ENCODE assay signal across 8 cellular contexts in the genomic region with DNA sequence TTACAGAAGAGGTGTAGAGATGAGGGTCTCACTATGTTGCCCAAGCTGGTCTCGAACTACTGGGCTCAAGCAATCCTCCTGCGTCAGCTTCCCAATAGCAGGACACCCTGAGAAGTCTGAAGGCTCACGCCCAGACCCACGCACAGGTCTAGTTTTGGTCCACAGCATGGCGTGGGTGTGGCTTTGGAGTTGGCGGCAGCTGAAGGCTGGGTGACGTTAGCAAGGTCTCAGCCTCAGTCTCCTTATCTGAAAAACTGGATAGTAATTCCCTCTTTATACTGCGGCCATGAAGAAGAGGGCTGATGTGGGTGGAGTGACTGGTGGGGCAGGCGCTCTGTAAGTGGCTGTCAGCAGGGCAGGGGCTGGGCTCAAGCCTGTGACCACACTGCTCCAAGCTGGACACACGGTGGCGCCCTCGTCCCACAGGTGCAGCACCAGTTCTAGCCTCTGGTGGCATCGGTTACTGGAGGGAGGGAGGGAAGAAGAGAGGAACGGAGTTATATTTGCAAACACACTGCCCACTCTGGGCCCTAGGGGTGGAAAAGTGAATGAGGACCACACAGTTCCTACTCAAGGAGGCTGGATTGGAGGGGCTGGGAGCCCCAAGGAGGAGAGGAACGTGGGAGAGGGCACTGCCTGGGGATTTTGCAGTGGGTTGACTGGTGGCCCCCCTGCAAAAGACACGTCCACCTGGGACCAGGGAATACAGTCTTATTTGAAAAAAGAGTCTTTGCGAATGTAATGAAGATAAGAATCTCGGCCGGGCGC. TPM values are rescaled to one million over a fixed set of nuclear protein-coding genes. Genes with fewer than 3 reads are reported as not detected.
DNase-seq lines count a peak whose midpoint lies in the region; ATAC-seq and TF ChIP-seq lines count a peak whose summit lies in the region.

No MANE protein-coding gene starts in this region.

- no peak overlapping the region for H3K4me3 ChIP-seq in Loucy (ENCODE audit: low read length, poor library complexity, severe bottlenecking)
- H3K4me3 ChIP-seq in fibroblast of the aortic adventitia (ENCODE audit: low read depth, low read length), result peak overlapping the region; percentile 49
- peak overlapping the region in 1 of 2 experiments; percentile 2 for H3K4me3 ChIP-seq in neutrophil (ENCODE audit: low read depth in 1 of 2, low read length in 1 of 2)

- peak; percentile 95 for TF ChIP-seq CTCF in Loucy (conservative IDR thresholded peaks at IDR 0.05; ENCODE audit: low read length)
- TF ChIP-seq CTCF in fibroblast of the aortic adventitia (IDR thresholded peaks at IDR 0.05; ENCODE audit: insufficient read depth, low read length), result peak; percentile 92
- TF ChIP-seq CTCF in neutrophil (IDR thresholded peaks at IDR 0.05), result peak; percentile 98

- no peak overlapping the region for H3K9ac ChIP-seq in Loucy (ENCODE audit: low read depth, low read length, poor library complexity, severe bottlenecking)

- H3K9me3 Mint-ChIP-seq in activated T-helper 2 cell treated with anti-CD3 and anti-CD28 coated beads, Interferon-gamma antibody, Interleukin-2, Interleukin-4, amounts not matched to agents 10 μg/mL and 5 μg/mL and 100 μg/mL, durations not matched to agents 14 hours and 24 hours and 36 hours, result no peaks in the 10 kb centered on the region

- intact Hi-C loops in activated T-helper 2 cell treated with anti-CD3 and anti-CD28 coated beads, Interferon-gamma antibody, Interleukin-2, Interleukin-4, amounts not matched to agents 10 μg/mL and 5 μg/mL and 100 μg/mL, durations not matched to agents 14 hours and 24 hours and 36 hours (cut with micrococcal nuclease), result loop anchor here (1.0 kb wide), 2 partner anchors 29 to 54 kb away; no protein-coding TSS in a partner anchor

- H4K20me1 ChIP-seq in Loucy (ENCODE audit: insufficient read depth, low read length, poor library complexity, severe bottlenecking), result no peaks in the 10 kb centered on the region

- no peaks in the 10 kb centered on the region for H3K36me3 Mint-ChIP-seq in activated T-helper 2 cell treated with anti-CD3 and anti-CD28 coated beads, Interferon-gamma antibody, Interleukin-2, Interleukin-4, amounts not matched to agents 10 μg/mL and 5 μg/mL and 100 μg/mL, durations not matched to agents 14 hours and 24 hours and 36 hours (ENCODE audit: low read depth)

- no peaks in the 10 kb centered on the region for H3F3A ChIP-seq in Loucy (ENCODE audit: low read depth)

- no peaks in the 10 kb centered on the region for H3K36me3 ChIP-seq in Loucy (ENCODE audit: insufficient read depth, low read length)
- H3K36me3 ChIP-seq in neutrophil, result no peaks in the 10 kb centered on the region

- peak overlapping the region; percentile 48 for H3K4me2 ChIP-seq in Loucy (ENCODE audit: low read depth, low read length, poor library complexity, severe bottlenecking)

- no peaks in the 10 kb centered on the region for H3K9me2 ChIP-seq in Loucy (replicated peaks; ENCODE audit: low read depth, low read length)

- no peak overlapping the region for H3K27ac ChIP-seq in neutrophil

- no peaks in the 10 kb centered on the region for H3K79me2 ChIP-seq in Loucy (ENCODE audit: insufficient read depth, low read length)

- no peak overlapping the region for H2AFZ ChIP-seq in Loucy (ENCODE audit: low read length)

- H3K9me3 ChIP-seq in Loucy (ENCODE audit: insufficient read depth, low read depth, low read length), result no peaks in the 10 kb centered on the region
- no peaks in the 10 kb centered on the region for H3K9me3 ChIP-seq in neutrophil

- H3K4me1 Mint-ChIP-seq in activated T-helper 2 cell treated with anti-CD3 and anti-CD28 coated beads, Interferon-gamma antibody, Interleukin-2, Interleukin-4, amounts not matched to agents 10 μg/mL and 5 μg/mL and 100 μg/mL, durations not matched to agents 14 hours and 24 hours and 36 hours (ENCODE audit: low read depth), result peaks cover 40% of the 10 kb centered on the region

- no peak overlapping the region for H3K4me3 Mint-ChIP-seq in activated T-helper 2 cell treated with anti-CD3 and anti-CD28 coated beads, Interferon-gamma antibody, Interleukin-2, Interleukin-4, amounts not matched to agents 10 μg/mL and 5 μg/mL and 100 μg/mL, durations not matched to agents 14 hours and 24 hours and 36 hours (ENCODE audit: low read depth)

- H3K4me1 ChIP-seq in Loucy (ENCODE audit: insufficient read depth, low read length, poor library complexity, severe bottlenecking) (peaks cover 19% of the 10 kb centered on the region), neutrophil (ENCODE audit: control insufficient read depth in 1 of 2, insufficient read depth in 1 of 2, low read depth in 1 of 2, low read length in 1 of 2) (peaks cover 14% of the 10 kb centered on the region in 2 experiments)

- H3K27me3 ChIP-seq in Loucy (ENCODE audit: insufficient read depth, low read length, poor library complexity, severe bottlenecking), result no peaks in the 10 kb centered on the region
- peaks cover 40% of the 10 kb centered on the region for H3K27me3 ChIP-seq in neutrophil

- H3K27me3 Mint-ChIP-seq in activated T-helper 2 cell treated with anti-CD3 and anti-CD28 coated beads, Interferon-gamma antibody, Interleukin-2, Interleukin-4, amounts not matched to agents 10 μg/mL and 5 μg/mL and 100 μg/mL, durations not matched to agents 14 hours and 24 hours and 36 hours (ENCODE audit: low read depth), result peaks cover 14% of the 10 kb centered on the region

- ATAC-seq in GM21737 (IDR thresholded peaks at IDR 0.05; ENCODE audit: unreplicated experiment), result peak; percentile 64

- peak overlapping the region; percentile 56 for H3K27ac Mint-ChIP-seq in activated T-helper 2 cell treated with anti-CD3 and anti-CD28 coated beads, Interferon-gamma antibody, Interleukin-2, Interleukin-4, amounts not matched to agents 10 μg/mL and 5 μg/mL and 100 μg/mL, durations not matched to agents 14 hours and 24 hours and 36 hours

- DNase-seq in DMS153 treated with DMSO at 0.1 percent for 48 hours (lab: John Stamatoyannopoulos, UW; ENCODE audit: unreplicated experiment) (peak; percentile 65), SHP77 treated with DMSO at 0.1 percent for 48 hours (lab: John Stamatoyannopoulos, UW) (peak; percentile 80), fibroblast of the aortic adventitia (ENCODE audit: low read depth) (peak; percentile 96), stromal cell of bone marrow (ENCODE audit: low read depth) (peak; percentile 86)
- peak; percentile 82 for DNase-seq in activated T-helper 2 cell treated with anti-CD3 and anti-CD28 coated beads, Interferon-gamma antibody, Interleukin-2, Interleukin-4, amounts not matched to agents 10 μg/mL and 5 μg/mL and 100 μg/mL, durations not matched to agents 14 hours and 24 hours and 36 hours (ENCODE audit: low spot score)

RNA-seq across cellular contexts. Expression of a gene that starts 19.6 kb away (rescaled TPM):
- 0.09 TPM in 1 of 2 replicates, not detected in the other for total RNA-seq in activated T-helper 2 cell treated with anti-CD3 and anti-CD28 coated beads, Interferon-gamma antibody, Interleukin-2, Interleukin-4, amounts not matched to agents 10 μg/mL and 5 μg/mL and 100 μg/mL, durations not matched to agents 14 hours and 24 hours and 36 hours
- total RNA-seq in fibroblast of the aortic adventitia (ENCODE audit: low replicate concordance), result 5.8 and 13.1 TPM in 2 replicates

RNA-seq across cellular contexts. Expression of a gene that starts 21.5 kb away (rescaled TPM):
- total RNA-seq in activated T-helper 2 cell treated with anti-CD3 and anti-CD28 coated beads, Interferon-gamma antibody, Interleukin-2, Interleukin-4, amounts not matched to agents 10 μg/mL and 5 μg/mL and 100 μg/mL, durations not matched to agents 14 hours and 24 hours and 36 hours, result 0.74 and 1.1 TPM in 2 replicates
- total RNA-seq in fibroblast of the aortic adventitia (ENCODE audit: low replicate concordance), result 18.9 and 30.3 TPM in 2 replicates

RNA-seq across cellular contexts. Expression of a gene that starts 41.1 kb away (rescaled TPM):
- not detected in 2 replicates for total RNA-seq in activated T-helper 2 cell treated with anti-CD3 and anti-CD28 coated beads, Interferon-gamma antibody, Interleukin-2, Interleukin-4, amounts not matched to agents 10 μg/mL and 5 μg/mL and 100 μg/mL, durations not matched to agents 14 hours and 24 hours and 36 hours
- total RNA-seq in fibroblast of the aortic adventitia (ENCODE audit: low replicate concordance), result not detected in 2 replicates

RNA-seq across cellular contexts. Expression of a gene that starts 52.6 kb away (rescaled TPM):
- 166 and 168 TPM in 2 replicates for total RNA-seq in activated T-helper 2 cell treated with anti-CD3 and anti-CD28 coated beads, Interferon-gamma antibody, Interleukin-2, Interleukin-4, amounts not matched to agents 10 μg/mL and 5 μg/mL and 100 μg/mL, durations not matched to agents 14 hours and 24 hours and 36 hours
- total RNA-seq in fibroblast of the aortic adventitia (ENCODE audit: low replicate concordance), result 0.16 and 0.36 TPM in 2 replicates
